In the genomic region with DNA sequence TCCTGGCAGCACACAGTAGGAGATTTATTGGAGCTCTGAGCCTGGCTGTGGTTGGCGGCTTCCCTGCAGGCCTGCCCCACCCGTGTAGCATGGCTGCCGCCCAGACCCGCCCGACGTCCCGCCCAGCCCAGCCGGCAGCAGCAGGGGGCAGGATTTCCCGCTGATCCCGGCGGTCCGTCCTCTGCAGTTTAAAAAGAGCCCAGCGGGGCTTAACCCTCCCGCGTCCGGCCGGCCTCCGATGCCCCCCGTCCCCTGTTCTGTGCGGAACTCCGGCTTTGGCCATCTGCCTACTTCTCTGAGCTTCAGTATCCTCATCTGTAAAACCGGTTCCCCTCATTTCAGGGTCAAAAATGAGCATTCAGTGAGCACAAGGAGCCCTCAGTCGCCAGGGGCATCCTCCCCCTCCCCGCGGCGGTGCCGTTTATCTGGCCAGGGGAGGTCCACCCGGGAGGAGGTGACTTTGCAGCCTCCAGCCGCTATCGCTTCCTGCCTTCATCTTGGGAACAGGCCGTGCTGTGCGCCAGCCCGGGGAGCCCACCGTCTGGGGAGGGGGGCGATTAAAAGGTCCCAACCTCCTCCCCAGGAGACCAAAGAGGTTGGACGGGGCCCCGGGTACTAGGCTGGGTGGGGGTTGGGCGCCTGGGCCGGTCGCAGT, we compare ENCODE assay signal across 1 cellular context.
TF ChIP-seq lines count a peak whose summit lies in the region.

A gene (plus strand): TSS at position 476 of the 655 bp plus-strand sequence. CDS start 1,456 bp downstream, outside the sequence.

TF ChIP-seq in HepG2, 621 proteins besides CTCF, POLR2A, EP300 and RAD21 (continued from another document and continues in another):
- TF ChIP-seq, protein P1, sequence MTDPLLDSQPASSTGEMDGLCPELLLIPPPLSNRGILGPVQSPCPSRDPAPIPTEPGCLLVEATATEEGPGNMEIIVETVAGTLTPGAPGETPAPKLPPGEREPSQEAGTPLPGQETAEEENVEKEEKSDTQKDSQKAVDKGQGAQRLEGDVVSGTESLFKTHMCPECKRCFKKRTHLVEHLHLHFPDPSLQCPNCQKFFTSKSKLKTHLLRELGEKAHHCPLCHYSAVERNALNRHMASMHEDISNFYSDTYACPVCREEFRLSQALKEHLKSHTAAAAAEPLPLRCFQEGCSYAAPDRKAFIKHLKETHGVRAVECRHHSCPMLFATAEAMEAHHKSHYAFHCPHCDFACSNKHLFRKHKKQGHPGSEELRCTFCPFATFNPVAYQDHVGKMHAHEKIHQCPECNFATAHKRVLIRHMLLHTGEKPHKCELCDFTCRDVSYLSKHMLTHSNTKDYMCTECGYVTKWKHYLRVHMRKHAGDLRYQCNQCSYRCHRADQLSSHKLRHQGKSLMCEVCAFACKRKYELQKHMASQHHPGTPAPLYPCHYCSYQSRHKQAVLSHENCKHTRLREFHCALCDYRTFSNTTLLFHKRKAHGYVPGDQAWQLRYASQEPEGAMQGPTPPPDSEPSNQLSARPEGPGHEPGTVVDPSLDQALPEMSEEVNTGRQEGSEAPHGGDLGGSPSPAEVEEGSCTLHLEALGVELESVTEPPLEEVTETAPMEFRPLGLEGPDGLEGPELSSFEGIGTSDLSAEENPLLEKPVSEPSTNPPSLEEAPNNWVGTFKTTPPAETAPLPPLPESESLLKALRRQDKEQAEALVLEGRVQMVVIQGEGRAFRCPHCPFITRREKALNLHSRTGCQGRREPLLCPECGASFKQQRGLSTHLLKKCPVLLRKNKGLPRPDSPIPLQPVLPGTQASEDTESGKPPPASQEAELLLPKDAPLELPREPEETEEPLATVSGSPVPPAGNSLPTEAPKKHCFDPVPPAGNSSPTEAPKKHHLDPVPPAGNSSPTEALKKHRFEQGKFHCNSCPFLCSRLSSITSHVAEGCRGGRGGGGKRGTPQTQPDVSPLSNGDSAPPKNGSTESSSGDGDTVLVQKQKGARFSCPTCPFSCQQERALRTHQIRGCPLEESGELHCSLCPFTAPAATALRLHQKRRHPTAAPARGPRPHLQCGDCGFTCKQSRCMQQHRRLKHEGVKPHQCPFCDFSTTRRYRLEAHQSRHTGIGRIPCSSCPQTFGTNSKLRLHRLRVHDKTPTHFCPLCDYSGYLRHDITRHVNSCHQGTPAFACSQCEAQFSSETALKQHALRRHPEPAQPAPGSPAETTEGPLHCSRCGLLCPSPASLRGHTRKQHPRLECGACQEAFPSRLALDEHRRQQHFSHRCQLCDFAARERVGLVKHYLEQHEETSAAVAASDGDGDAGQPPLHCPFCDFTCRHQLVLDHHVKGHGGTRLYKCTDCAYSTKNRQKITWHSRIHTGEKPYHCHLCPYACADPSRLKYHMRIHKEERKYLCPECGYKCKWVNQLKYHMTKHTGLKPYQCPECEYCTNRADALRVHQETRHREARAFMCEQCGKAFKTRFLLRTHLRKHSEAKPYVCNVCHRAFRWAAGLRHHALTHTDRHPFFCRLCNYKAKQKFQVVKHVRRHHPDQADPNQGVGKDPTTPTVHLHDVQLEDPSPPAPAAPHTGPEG (CRISPR knock-in tag; IDR thresholded peaks at IDR 0.05) = 0 out of 2 replicates have a peak, but pooled peaks have one; percentile 5
- TF ChIP-seq ARNT2 (CRISPR knock-in tag; IDR thresholded peaks at IDR 0.05; ENCODE audit: low read depth) (0 out of 2 replicates have a peak, but pooled peaks have one; percentile 36), KDM5B (CRISPR knock-in tag; IDR thresholded peaks at IDR 0.05; ENCODE audit: borderline replicate concordance) (peak; percentile 71; the same call in 1 of the 2 replicates), ZSCAN21 (CRISPR knock-in tag; IDR thresholded peaks at IDR 0.05; ENCODE audit: borderline replicate concordance) (peak; percentile 43; the same call in 1 of the 2 replicates), CEBPB (IDR thresholded peaks at IDR 0.05; ENCODE audit: borderline replicate concordance, low read depth, low read length) (no peak), MAZ (IDR thresholded peaks at IDR 0.05; ENCODE audit: borderline replicate concordance, low read depth, low read length) (peak; percentile 62; the same call in 1 of the 2 replicates), MAZ (CRISPR knock-in tag; IDR thresholded peaks at IDR 0.05; ENCODE audit: low read depth) (peak; percentile 8; the same call in 1 of the 2 replicates), GABPB1 (CRISPR knock-in tag; IDR thresholded peaks at IDR 0.05) (peak; percentile 52; the same call in 1 of the 2 replicates), ZNF776 (CRISPR knock-in tag; IDR thresholded peaks at IDR 0.05) (0 out of 2 replicates have a peak, but pooled peaks have one; percentile 50), ZSCAN30 (CRISPR knock-in tag; IDR thresholded peaks at IDR 0.05) (peak; percentile 48; the same call in 1 of the 2 replicates), ZNF878 (CRISPR knock-in tag; IDR thresholded peaks at IDR 0.05) (0 out of 2 replicates have a peak, but pooled peaks have one; percentile 43), ZSCAN31 (CRISPR knock-in tag; IDR thresholded peaks at IDR 0.05; ENCODE audit: low read depth) (peak; percentile 15; the same call in 1 of the 2 replicates), NFKB2 (CRISPR knock-in tag; IDR thresholded peaks at IDR 0.05; ENCODE audit: borderline replicate concordance) (peak; percentile 30; the same call in 1 of the 2 replicates), REPIN1 (CRISPR knock-in tag; IDR thresholded peaks at IDR 0.05; ENCODE audit: borderline replicate concordance, low read depth) (peak; percentile 63; the same call in 1 of the 2 replicates), ZNF350 (CRISPR knock-in tag; IDR thresholded peaks at IDR 0.05; ENCODE audit: borderline replicate concordance, low read depth) (peak; percentile 33; the same call in 1 of the 2 replicates), NBN (conservative IDR thresholded peaks at IDR 0.05) (no peak), TARDBP (CRISPR knock-in tag; IDR thresholded peaks at IDR 0.05) (peak; percentile 47; the same call in 1 of the 2 replicates), TBP (CRISPR knock-in tag; IDR thresholded peaks at IDR 0.05) (no peak), KLF13 (CRISPR knock-in tag; IDR thresholded peaks at IDR 0.05) (no peak), CBX5 (CRISPR knock-in tag; IDR thresholded peaks at IDR 0.05; ENCODE audit: borderline replicate concordance) (0 out of 2 replicates have a peak, but pooled peaks have one; percentile 14), SNAI1 (CRISPR knock-in tag; IDR thresholded peaks at IDR 0.05; ENCODE audit: borderline replicate concordance) (0 out of 2 replicates have a peak, but pooled peaks have one; percentile 63), ZNF136 (CRISPR knock-in tag; IDR thresholded peaks at IDR 0.05; ENCODE audit: low read depth) (0 out of 2 replicates have a peak, but pooled peaks have one; percentile 51), ZNF232 (CRISPR knock-in tag; IDR thresholded peaks at IDR 0.05; ENCODE audit: borderline replicate concordance) (no peak)
- TF ChIP-seq, protein P2, sequence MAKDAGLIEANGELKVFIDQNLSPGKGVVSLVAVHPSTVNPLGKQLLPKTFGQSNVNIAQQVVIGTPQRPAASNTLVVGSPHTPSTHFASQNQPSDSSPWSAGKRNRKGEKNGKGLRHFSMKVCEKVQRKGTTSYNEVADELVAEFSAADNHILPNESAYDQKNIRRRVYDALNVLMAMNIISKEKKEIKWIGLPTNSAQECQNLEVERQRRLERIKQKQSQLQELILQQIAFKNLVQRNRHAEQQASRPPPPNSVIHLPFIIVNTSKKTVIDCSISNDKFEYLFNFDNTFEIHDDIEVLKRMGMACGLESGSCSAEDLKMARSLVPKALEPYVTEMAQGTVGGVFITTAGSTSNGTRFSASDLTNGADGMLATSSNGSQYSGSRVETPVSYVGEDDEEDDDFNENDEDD (CRISPR knock-in tag; IDR thresholded peaks at IDR 0.05; ENCODE audit: borderline replicate concordance) = peak; percentile 78; the same call in 1 of the 2 replicates
- TF ChIP-seq, protein P3, sequence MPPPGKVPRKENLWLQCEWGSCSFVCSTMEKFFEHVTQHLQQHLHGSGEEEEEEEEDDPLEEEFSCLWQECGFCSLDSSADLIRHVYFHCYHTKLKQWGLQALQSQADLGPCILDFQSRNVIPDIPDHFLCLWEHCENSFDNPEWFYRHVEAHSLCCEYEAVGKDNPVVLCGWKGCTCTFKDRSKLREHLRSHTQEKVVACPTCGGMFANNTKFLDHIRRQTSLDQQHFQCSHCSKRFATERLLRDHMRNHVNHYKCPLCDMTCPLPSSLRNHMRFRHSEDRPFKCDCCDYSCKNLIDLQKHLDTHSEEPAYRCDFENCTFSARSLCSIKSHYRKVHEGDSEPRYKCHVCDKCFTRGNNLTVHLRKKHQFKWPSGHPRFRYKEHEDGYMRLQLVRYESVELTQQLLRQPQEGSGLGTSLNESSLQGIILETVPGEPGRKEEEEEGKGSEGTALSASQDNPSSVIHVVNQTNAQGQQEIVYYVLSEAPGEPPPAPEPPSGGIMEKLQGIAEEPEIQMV (CRISPR knock-in tag; IDR thresholded peaks at IDR 0.05; ENCODE audit: low read depth) = 0 out of 2 replicates have a peak, but pooled peaks have one; percentile 56
- TF ChIP-seq, protein P4, sequence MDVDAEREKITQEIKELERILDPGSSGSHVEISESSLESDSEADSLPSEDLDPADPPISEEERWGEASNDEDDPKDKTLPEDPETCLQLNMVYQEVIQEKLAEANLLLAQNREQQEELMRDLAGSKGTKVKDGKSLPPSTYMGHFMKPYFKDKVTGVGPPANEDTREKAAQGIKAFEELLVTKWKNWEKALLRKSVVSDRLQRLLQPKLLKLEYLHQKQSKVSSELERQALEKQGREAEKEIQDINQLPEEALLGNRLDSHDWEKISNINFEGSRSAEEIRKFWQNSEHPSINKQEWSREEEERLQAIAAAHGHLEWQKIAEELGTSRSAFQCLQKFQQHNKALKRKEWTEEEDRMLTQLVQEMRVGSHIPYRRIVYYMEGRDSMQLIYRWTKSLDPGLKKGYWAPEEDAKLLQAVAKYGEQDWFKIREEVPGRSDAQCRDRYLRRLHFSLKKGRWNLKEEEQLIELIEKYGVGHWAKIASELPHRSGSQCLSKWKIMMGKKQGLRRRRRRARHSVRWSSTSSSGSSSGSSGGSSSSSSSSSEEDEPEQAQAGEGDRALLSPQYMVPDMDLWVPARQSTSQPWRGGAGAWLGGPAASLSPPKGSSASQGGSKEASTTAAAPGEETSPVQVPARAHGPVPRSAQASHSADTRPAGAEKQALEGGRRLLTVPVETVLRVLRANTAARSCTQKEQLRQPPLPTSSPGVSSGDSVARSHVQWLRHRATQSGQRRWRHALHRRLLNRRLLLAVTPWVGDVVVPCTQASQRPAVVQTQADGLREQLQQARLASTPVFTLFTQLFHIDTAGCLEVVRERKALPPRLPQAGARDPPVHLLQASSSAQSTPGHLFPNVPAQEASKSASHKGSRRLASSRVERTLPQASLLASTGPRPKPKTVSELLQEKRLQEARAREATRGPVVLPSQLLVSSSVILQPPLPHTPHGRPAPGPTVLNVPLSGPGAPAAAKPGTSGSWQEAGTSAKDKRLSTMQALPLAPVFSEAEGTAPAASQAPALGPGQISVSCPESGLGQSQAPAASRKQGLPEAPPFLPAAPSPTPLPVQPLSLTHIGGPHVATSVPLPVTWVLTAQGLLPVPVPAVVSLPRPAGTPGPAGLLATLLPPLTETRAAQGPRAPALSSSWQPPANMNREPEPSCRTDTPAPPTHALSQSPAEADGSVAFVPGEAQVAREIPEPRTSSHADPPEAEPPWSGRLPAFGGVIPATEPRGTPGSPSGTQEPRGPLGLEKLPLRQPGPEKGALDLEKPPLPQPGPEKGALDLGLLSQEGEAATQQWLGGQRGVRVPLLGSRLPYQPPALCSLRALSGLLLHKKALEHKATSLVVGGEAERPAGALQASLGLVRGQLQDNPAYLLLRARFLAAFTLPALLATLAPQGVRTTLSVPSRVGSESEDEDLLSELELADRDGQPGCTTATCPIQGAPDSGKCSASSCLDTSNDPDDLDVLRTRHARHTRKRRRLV (CRISPR knock-in tag; IDR thresholded peaks at IDR 0.05) = no peak
- TF ChIP-seq, protein P5, sequence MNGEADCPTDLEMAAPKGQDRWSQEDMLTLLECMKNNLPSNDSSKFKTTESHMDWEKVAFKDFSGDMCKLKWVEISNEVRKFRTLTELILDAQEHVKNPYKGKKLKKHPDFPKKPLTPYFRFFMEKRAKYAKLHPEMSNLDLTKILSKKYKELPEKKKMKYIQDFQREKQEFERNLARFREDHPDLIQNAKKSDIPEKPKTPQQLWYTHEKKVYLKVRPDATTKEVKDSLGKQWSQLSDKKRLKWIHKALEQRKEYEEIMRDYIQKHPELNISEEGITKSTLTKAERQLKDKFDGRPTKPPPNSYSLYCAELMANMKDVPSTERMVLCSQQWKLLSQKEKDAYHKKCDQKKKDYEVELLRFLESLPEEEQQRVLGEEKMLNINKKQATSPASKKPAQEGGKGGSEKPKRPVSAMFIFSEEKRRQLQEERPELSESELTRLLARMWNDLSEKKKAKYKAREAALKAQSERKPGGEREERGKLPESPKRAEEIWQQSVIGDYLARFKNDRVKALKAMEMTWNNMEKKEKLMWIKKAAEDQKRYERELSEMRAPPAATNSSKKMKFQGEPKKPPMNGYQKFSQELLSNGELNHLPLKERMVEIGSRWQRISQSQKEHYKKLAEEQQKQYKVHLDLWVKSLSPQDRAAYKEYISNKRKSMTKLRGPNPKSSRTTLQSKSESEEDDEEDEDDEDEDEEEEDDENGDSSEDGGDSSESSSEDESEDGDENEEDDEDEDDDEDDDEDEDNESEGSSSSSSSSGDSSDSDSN (CRISPR knock-in tag; IDR thresholded peaks at IDR 0.05) = peak; percentile 68
- TF ChIP-seq, protein P6, sequence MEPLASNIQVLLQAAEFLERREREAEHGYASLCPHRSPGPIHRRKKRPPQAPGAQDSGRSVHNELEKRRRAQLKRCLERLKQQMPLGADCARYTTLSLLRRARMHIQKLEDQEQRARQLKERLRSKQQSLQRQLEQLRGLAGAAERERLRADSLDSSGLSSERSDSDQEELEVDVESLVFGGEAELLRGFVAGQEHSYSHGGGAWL (CRISPR knock-in tag; IDR thresholded peaks at IDR 0.05) = 0 out of 2 replicates have a peak, but pooled peaks have one; percentile 30
- TF ChIP-seq, protein P7, sequence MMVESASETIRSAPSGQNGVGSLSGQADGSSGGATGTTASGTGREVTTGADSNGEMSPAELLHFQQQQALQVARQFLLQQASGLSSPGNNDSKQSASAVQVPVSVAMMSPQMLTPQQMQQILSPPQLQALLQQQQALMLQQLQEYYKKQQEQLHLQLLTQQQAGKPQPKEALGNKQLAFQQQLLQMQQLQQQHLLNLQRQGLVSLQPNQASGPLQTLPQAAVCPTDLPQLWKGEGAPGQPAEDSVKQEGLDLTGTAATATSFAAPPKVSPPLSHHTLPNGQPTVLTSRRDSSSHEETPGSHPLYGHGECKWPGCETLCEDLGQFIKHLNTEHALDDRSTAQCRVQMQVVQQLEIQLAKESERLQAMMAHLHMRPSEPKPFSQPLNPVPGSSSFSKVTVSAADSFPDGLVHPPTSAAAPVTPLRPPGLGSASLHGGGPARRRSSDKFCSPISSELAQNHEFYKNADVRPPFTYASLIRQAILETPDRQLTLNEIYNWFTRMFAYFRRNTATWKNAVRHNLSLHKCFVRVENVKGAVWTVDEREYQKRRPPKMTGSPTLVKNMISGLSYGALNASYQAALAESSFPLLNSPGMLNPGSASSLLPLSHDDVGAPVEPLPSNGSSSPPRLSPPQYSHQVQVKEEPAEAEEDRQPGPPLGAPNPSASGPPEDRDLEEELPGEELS (CRISPR knock-in tag; IDR thresholded peaks at IDR 0.05) = 0 out of 2 replicates have a peak, but pooled peaks have one; percentile 27
- TF ChIP-seq, protein P8, sequence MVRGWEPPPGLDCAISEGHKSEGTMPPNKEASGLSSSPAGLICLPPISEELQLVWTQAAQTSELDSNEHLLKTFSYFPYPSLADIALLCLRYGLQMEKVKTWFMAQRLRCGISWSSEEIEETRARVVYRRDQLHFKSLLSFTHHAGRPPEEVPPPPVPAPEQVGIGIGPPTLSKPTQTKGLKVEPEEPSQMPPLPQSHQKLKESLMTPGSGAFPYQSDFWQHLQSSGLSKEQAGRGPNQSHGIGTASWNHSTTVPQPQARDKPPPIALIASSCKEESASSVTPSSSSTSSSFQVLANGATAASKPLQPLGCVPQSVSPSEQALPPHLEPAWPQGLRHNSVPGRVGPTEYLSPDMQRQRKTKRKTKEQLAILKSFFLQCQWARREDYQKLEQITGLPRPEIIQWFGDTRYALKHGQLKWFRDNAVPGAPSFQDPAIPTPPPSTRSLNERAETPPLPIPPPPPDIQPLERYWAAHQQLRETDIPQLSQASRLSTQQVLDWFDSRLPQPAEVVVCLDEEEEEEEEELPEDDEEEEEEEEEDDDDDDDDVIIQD (CRISPR knock-in tag; IDR thresholded peaks at IDR 0.05; ENCODE audit: low read depth) = 0 out of 2 replicates have a peak, but pooled peaks have one; percentile 36
